Comparison of ENCODE assay signal across 1 cellular context in the genomic region with DNA sequence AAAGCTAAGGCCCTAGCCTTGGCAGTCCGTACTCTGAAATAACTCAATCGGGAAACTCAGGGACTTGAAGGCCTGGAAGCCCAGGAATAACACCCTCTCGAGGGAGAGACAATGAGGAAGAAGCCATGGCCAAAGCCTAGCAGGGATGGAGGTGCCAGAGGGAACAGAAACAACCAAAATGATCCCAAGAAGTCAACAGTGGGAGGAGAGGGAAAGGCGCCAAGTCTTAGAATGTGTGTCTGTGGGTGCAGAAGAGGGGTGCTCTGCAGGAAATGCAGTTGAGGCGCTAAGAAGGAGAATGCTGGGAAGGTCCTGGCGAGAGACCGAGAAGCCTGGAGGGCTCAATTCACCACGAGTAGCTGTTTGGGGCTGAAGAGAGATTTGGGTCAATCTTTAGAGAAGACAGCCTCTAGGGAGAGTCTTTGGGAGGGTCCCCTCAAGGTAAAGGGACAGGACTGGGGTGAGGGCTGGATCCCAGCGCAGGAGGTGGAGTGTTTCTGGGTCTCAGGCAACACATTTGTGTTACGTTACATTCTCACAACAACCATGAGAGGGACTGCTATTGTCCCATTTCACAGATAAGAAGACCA.
TF ChIP-seq lines count a peak whose summit lies in the region.

No MANE protein-coding gene starts in this region.

TF ChIP-seq in HCT116, 20 proteins besides CTCF, POLR2A, EP300 and RAD21:
- TF ChIP-seq SIN3A (IDR thresholded peaks at IDR 0.05; ENCODE audit: low read depth) (no peak), POLR2AphosphoS5 (IDR thresholded peaks at IDR 0.05; ENCODE audit: low read depth, low read length) (no peak), ZFX (IDR thresholded peaks at IDR 0.05) (no peak), JUND (IDR thresholded peaks at IDR 0.05) (no peak), EZH2phosphoT487 (IDR thresholded peaks at IDR 0.05; ENCODE audit: borderline replicate concordance) (no peak), EGR1 (IDR thresholded peaks at IDR 0.05; ENCODE audit: low read depth) (no peak), ELF1 (IDR thresholded peaks at IDR 0.05; ENCODE audit: borderline replicate concordance, low read depth) (no peak), ZNF274 (IDR thresholded peaks at IDR 0.05; ENCODE audit: low read depth, low read length) (no peak), CBX3 (IDR thresholded peaks at IDR 0.05; ENCODE audit: low read depth) (no peak), CEBPB (IDR thresholded peaks at IDR 0.05; ENCODE audit: low read depth) (no peak), SP1 (IDR thresholded peaks at IDR 0.05; ENCODE audit: low read depth) (no peak), REST (IDR thresholded peaks at IDR 0.05; ENCODE audit: low read depth) (no peak), TCF7L2 (IDR thresholded peaks at IDR 0.05; ENCODE audit: borderline replicate concordance, extremely low read depth, insufficient read depth, insufficient read length) (no peak)
- TF ChIP-seq, protein P1, sequence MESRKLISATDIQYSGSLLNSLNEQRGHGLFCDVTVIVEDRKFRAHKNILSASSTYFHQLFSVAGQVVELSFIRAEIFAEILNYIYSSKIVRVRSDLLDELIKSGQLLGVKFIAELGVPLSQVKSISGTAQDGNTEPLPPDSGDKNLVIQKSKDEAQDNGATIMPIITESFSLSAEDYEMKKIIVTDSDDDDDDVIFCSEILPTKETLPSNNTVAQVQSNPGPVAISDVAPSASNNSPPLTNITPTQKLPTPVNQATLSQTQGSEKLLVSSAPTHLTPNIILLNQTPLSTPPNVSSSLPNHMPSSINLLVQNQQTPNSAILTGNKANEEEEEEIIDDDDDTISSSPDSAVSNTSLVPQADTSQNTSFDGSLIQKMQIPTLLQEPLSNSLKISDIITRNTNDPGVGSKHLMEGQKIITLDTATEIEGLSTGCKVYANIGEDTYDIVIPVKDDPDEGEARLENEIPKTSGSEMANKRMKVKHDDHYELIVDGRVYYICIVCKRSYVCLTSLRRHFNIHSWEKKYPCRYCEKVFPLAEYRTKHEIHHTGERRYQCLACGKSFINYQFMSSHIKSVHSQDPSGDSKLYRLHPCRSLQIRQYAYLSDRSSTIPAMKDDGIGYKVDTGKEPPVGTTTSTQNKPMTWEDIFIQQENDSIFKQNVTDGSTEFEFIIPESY (IDR thresholded peaks at IDR 0.05; ENCODE audit: extremely low read depth, insufficient replicate concordance, low read length), result no peak
